Comparison of ENCODE assay signal across 1 cellular context in genomic region chr18:36067118-36067957, GRCh38.
TF ChIP-seq lines count a peak whose summit lies in the region.

Gene RPRD1A, minus strand, starts transcription at chr18:36067559. Its CDS starts 155 bp downstream, at chr18:36067404.

TF ChIP-seq in K562, 482 proteins besides CTCF, POLR2A, EP300 and RAD21 (continued from another document and continues in another):
- TF ChIP-seq, protein P1, sequence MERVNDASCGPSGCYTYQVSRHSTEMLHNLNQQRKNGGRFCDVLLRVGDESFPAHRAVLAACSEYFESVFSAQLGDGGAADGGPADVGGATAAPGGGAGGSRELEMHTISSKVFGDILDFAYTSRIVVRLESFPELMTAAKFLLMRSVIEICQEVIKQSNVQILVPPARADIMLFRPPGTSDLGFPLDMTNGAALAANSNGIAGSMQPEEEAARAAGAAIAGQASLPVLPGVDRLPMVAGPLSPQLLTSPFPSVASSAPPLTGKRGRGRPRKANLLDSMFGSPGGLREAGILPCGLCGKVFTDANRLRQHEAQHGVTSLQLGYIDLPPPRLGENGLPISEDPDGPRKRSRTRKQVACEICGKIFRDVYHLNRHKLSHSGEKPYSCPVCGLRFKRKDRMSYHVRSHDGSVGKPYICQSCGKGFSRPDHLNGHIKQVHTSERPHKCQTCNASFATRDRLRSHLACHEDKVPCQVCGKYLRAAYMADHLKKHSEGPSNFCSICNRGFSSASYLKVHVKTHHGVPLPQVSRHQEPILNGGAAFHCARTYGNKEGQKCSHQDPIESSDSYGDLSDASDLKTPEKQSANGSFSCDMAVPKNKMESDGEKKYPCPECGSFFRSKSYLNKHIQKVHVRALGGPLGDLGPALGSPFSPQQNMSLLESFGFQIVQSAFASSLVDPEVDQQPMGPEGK (CRISPR knock-in tag; IDR thresholded peaks at IDR 0.05; ENCODE audit: borderline replicate concordance) = no peak
- TF ChIP-seq RHOXF2B (CRISPR knock-in tag; conservative IDR thresholded peaks at IDR 0.05) = no peak
- peak; percentile 73 for TF ChIP-seq ZFX (CRISPR knock-in tag; IDR thresholded peaks at IDR 0.05)
- TF ChIP-seq PCBP1 (IDR thresholded peaks at IDR 0.05; ENCODE audit: low read depth, low read length, poor library complexity, severe bottlenecking) = peak; percentile 88
- peak; percentile 70 to 75; a peak in 3 of 4 replicates for TF ChIP-seq FOXK2 (conservative IDR thresholded peaks at IDR 0.05 in 1 of 2, IDR thresholded peaks at IDR 0.05 in 1 of 2; ENCODE audit: low read depth in 2 of 2)
- TF ChIP-seq RFX5 (IDR thresholded peaks at IDR 0.05; ENCODE audit: low read depth, low read length) = peak; percentile 66; the same call in 1 of the 2 replicates
- TF ChIP-seq CXXC5 (CRISPR knock-in tag; IDR thresholded peaks at IDR 0.05) = peak; percentile 71
- TF ChIP-seq DIDO1 (tag; IDR thresholded peaks at IDR 0.05; ENCODE audit: low read depth) = no peak
- TF ChIP-seq PTTG1 (tag; IDR thresholded peaks at IDR 0.05; ENCODE audit: low read depth) = no peak
- TF ChIP-seq HDAC6 (IDR thresholded peaks at IDR 0.05; ENCODE audit: low read depth, low read length) = no peak
- TF ChIP-seq TBL1XR1 (IDR thresholded peaks at IDR 0.05; ENCODE audit: low read length in 2 of 2) = no peak
- TF ChIP-seq, protein P2, sequence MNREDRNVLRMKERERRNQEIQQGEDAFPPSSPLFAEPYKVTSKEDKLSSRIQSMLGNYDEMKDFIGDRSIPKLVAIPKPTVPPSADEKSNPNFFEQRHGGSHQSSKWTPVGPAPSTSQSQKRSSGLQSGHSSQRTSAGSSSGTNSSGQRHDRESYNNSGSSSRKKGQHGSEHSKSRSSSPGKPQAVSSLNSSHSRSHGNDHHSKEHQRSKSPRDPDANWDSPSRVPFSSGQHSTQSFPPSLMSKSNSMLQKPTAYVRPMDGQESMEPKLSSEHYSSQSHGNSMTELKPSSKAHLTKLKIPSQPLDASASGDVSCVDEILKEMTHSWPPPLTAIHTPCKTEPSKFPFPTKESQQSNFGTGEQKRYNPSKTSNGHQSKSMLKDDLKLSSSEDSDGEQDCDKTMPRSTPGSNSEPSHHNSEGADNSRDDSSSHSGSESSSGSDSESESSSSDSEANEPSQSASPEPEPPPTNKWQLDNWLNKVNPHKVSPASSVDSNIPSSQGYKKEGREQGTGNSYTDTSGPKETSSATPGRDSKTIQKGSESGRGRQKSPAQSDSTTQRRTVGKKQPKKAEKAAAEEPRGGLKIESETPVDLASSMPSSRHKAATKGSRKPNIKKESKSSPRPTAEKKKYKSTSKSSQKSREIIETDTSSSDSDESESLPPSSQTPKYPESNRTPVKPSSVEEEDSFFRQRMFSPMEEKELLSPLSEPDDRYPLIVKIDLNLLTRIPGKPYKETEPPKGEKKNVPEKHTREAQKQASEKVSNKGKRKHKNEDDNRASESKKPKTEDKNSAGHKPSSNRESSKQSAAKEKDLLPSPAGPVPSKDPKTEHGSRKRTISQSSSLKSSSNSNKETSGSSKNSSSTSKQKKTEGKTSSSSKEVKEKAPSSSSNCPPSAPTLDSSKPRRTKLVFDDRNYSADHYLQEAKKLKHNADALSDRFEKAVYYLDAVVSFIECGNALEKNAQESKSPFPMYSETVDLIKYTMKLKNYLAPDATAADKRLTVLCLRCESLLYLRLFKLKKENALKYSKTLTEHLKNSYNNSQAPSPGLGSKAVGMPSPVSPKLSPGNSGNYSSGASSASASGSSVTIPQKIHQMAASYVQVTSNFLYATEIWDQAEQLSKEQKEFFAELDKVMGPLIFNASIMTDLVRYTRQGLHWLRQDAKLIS (CRISPR knock-in tag; IDR thresholded peaks at IDR 0.05) = peak; percentile 88
- no peak for TF ChIP-seq NR3C1 (CRISPR knock-in tag; IDR thresholded peaks at IDR 0.05)
- TF ChIP-seq TEAD2 (tag; IDR thresholded peaks at IDR 0.05) = no peak
- no peak for TF ChIP-seq HNRNPUL1 (IDR thresholded peaks at IDR 0.05; ENCODE audit: low read length)
- TF ChIP-seq MECOM (CRISPR knock-in tag; IDR thresholded peaks at IDR 0.05) = no peak
- TF ChIP-seq TAF7 (tag; IDR thresholded peaks at IDR 0.05) = peak; percentile 35; the same call in 1 of the 2 replicates
- TF ChIP-seq HDGF (IDR thresholded peaks at IDR 0.05) = no peak
- TF ChIP-seq, protein P3, sequence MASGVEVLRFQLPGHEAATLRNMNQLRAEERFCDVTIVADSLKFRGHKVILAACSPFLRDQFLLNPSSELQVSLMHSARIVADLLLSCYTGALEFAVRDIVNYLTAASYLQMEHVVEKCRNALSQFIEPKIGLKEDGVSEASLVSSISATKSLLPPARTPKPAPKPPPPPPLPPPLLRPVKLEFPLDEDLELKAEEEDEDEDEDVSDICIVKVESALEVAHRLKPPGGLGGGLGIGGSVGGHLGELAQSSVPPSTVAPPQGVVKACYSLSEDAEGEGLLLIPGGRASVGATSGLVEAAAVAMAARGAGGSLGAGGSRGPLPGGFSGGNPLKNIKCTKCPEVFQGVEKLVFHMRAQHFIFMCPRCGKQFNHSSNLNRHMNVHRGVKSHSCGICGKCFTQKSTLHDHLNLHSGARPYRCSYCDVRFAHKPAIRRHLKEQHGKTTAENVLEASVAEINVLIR (CRISPR knock-in tag; IDR thresholded peaks at IDR 0.05) = peak; percentile 84
- TF ChIP-seq MYNN (IDR thresholded peaks at IDR 0.05) = no peak
- TF ChIP-seq MYNN (CRISPR knock-in tag; IDR thresholded peaks at IDR 0.05) = no peak; the same call in 1 of the 2 replicates
- TF ChIP-seq NBN (IDR thresholded peaks at IDR 0.05; ENCODE audit: low read depth) = peak; percentile 99
- TF ChIP-seq, protein P4, sequence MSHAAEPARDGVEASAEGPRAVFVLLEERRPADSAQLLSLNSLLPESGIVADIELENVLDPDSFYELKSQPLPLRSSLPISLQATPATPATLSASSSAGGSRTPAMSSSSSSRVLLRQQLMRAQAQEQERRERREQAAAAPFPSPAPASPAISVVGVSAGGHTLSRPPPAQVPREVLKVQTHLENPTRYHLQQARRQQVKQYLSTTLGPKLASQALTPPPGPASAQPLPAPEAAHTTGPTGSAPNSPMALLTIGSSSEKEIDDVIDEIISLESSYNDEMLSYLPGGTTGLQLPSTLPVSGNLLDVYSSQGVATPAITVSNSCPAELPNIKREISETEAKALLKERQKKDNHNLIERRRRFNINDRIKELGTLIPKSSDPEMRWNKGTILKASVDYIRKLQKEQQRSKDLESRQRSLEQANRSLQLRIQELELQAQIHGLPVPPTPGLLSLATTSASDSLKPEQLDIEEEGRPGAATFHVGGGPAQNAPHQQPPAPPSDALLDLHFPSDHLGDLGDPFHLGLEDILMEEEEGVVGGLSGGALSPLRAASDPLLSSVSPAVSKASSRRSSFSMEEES (CRISPR knock-in tag; IDR thresholded peaks at IDR 0.05) = no peak
- no peak for TF ChIP-seq PRPF4 (IDR thresholded peaks at IDR 0.05; ENCODE audit: insufficient read depth, low read depth, low read length, poor library complexity, severe bottlenecking)
- TF ChIP-seq RCOR1 (IDR thresholded peaks at IDR 0.05; ENCODE audit: borderline replicate concordance in 1 of 2, low read depth in 2 of 2, low read length in 2 of 2) = peak in 1 of 2 experiments; percentile 52; a peak in 1 of 4 replicates
- TF ChIP-seq PHF20 (IDR thresholded peaks at IDR 0.05; ENCODE audit: partially characterized antibody) = peak; percentile 90
- TF ChIP-seq, protein P5, sequence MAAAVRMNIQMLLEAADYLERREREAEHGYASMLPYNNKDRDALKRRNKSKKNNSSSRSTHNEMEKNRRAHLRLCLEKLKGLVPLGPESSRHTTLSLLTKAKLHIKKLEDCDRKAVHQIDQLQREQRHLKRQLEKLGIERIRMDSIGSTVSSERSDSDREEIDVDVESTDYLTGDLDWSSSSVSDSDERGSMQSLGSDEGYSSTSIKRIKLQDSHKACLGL (CRISPR knock-in tag; IDR thresholded peaks at IDR 0.05; ENCODE audit: borderline replicate concordance, poor library complexity, severe bottlenecking) = peak; percentile 3
- TF ChIP-seq HNRNPH1 (optimal IDR thresholded peaks at IDR 0.05; ENCODE audit: low read depth, low read length) = no peak
- peak; percentile 95 for TF ChIP-seq POLR2G (IDR thresholded peaks at IDR 0.05; ENCODE audit: low read depth, low read length)
- no peak for TF ChIP-seq KDM2B (CRISPR knock-in tag; IDR thresholded peaks at IDR 0.05)
- TF ChIP-seq EZH2 (IDR thresholded peaks at IDR 0.05; ENCODE audit: borderline replicate concordance, low read depth, low read length) = no peak
- peak in 1 of 2 experiments; percentile 56; a peak in 1 of 4 replicates for TF ChIP-seq SRF (CRISPR knock-in tag; IDR thresholded peaks at IDR 0.05)
- no peak for TF ChIP-seq PRMT5 (CRISPR knock-in tag; IDR thresholded peaks at IDR 0.05)
- TF ChIP-seq ETV6 (IDR thresholded peaks at IDR 0.05; ENCODE audit: borderline replicate concordance in 1 of 2, low read depth in 2 of 2, low read length in 1 of 2) = no peak
- 0 out of 2 replicates have a peak, but pooled peaks have one; percentile 54 for TF ChIP-seq ETV6 (CRISPR knock-in tag; IDR thresholded peaks at IDR 0.05; ENCODE audit: borderline replicate concordance)
- TF ChIP-seq NR0B1 (IDR thresholded peaks at IDR 0.05; ENCODE audit: partially characterized antibody) = no peak
- TF ChIP-seq PTRF (tag; IDR thresholded peaks at IDR 0.05) = no peak
- TF ChIP-seq DPF2 (IDR thresholded peaks at IDR 0.05) = peak; percentile 36; the same call in 1 of the 2 replicates
- peak; percentile 85 for TF ChIP-seq KHSRP (IDR thresholded peaks at IDR 0.05)
- TF ChIP-seq MAX (CRISPR knock-in tag; IDR thresholded peaks at IDR 0.05) = peak; percentile 79
- TF ChIP-seq ZNF507 (tag; conservative IDR thresholded peaks at IDR 0.05) = no peak
- TF ChIP-seq MLX (CRISPR knock-in tag; conservative IDR thresholded peaks at IDR 0.05) = no peak
- TF ChIP-seq U2AF2 (optimal IDR thresholded peaks at IDR 0.05; ENCODE audit: low read depth, low read length) = no peak
- TF ChIP-seq XRCC3 (IDR thresholded peaks at IDR 0.05) = no peak
- TF ChIP-seq, protein P6, sequence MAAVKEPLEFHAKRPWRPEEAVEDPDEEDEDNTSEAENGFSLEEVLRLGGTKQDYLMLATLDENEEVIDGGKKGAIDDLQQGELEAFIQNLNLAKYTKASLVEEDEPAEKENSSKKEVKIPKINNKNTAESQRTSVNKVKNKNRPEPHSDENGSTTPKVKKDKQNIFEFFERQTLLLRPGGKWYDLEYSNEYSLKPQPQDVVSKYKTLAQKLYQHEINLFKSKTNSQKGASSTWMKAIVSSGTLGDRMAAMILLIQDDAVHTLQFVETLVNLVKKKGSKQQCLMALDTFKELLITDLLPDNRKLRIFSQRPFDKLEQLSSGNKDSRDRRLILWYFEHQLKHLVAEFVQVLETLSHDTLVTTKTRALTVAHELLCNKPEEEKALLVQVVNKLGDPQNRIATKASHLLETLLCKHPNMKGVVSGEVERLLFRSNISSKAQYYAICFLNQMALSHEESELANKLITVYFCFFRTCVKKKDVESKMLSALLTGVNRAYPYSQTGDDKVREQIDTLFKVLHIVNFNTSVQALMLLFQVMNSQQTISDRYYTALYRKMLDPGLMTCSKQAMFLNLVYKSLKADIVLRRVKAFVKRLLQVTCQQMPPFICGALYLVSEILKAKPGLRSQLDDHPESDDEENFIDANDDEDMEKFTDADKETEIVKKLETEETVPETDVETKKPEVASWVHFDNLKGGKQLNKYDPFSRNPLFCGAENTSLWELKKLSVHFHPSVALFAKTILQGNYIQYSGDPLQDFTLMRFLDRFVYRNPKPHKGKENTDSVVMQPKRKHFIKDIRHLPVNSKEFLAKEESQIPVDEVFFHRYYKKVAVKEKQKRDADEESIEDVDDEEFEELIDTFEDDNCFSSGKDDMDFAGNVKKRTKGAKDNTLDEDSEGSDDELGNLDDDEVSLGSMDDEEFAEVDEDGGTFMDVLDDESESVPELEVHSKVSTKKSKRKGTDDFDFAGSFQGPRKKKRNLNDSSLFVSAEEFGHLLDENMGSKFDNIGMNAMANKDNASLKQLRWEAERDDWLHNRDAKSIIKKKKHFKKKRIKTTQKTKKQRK (IDR thresholded peaks at IDR 0.05; ENCODE audit: borderline replicate concordance, low read depth, low read length) = no peak
- TF ChIP-seq ZNF224 (CRISPR knock-in tag; IDR thresholded peaks at IDR 0.05) = no peak
- TF ChIP-seq HNRNPK (IDR thresholded peaks at IDR 0.05; ENCODE audit: low read depth, low read length, poor library complexity, severe bottlenecking) = no peak
- TF ChIP-seq VEZF1 (CRISPR knock-in tag; IDR thresholded peaks at IDR 0.05) = peak; percentile 92
- no peak for TF ChIP-seq OTX1 (CRISPR knock-in tag; IDR thresholded peaks at IDR 0.05)
- no peak for TF ChIP-seq ZNF41 (CRISPR knock-in tag; conservative IDR thresholded peaks at IDR 0.05)
- 0 out of 2 replicates have a peak, but pooled peaks have one; percentile 28 for TF ChIP-seq ZNF24 (IDR thresholded peaks at IDR 0.05)
- TF ChIP-seq ZNF232 (CRISPR knock-in tag; IDR thresholded peaks at IDR 0.05) = peak; percentile 21; the same call in 1 of the 2 replicates
- peak; percentile 78 for TF ChIP-seq CHD2 (IDR thresholded peaks at IDR 0.05; ENCODE audit: low read depth, low read length)
